ENCODE assay signal across 8 cellular contexts in genomic region chr7:106568680-106569499, GRCh38.
DNase-seq lines count a peak whose midpoint lies in the region; ATAC-seq and TF ChIP-seq lines count a peak whose summit lies in the region.

No MANE protein-coding gene starts in this region.

- peaks cover 7 to 8% of the 10 kb centered on the region in 2 donors for H3K9me3 Mint-ChIP-seq in activated T-cell treated with anti-CD3 and anti-CD28 coated beads, Interleukin-2, amount 50 U/mL, for 72 hours
- no peaks in the 10 kb centered on the region for H3K9me3 Mint-ChIP-seq in osteocyte (ENCODE audit: unreplicated experiment)

- peak overlapping the region in 1 of 2 donors; percentile 32 for H3K4me3 Mint-ChIP-seq in activated T-cell treated with anti-CD3 and anti-CD28 coated beads, Interleukin-2, amount 50 U/mL, for 72 hours
- peak overlapping the region; percentile 11 for H3K4me3 Mint-ChIP-seq in osteocyte (ENCODE audit: unreplicated experiment)

- H3K4me3 ChIP-seq in choroid plexus epithelial cell (ENCODE audit: low read depth, low read length), result no peak overlapping the region

- no peak for TF ChIP-seq CTCF in choroid plexus epithelial cell (conservative IDR thresholded peaks at IDR 0.05; ENCODE audit: low read depth, low read length)
- TF ChIP-seq CTCF in osteocyte (IDR thresholded peaks at IDR 0.05), result no peak

- peak; percentile 23 to 37 for DNase-seq in activated T-cell treated with anti-CD3 and anti-CD28 coated beads, Interleukin-2, amount 50 U/mL, for 72 hours
- no peak for DNase-seq in activated T-cell treated with anti-CD3 and anti-CD28 coated beads, Interleukin-2, amount 50 U/mL, for 48 hours
- DNase-seq in NCI-H526 treated with DMSO at 0.1 percent for 48 hours (lab: John Stamatoyannopoulos, UW), result peak; percentile 25
- peak; percentile 92 for DNase-seq in choroid plexus epithelial cell (ENCODE audit: low read depth)
- DNase-seq in osteocyte (ENCODE audit: extremely low spot score, unreplicated experiment), result no peak
- no peak for DNase-seq in activated effector memory CD4-positive, alpha-beta T cell treated with anti-CD3 and anti-CD28 coated beads, Interleukin-2, amount 50 U/mL, for 16 hours
- DNase-seq in activated CD4-positive, CD25-positive, alpha-beta regulatory T cell treated with anti-CD3 and anti-CD28 coated beads, Interleukin-2, amount 50 U/mL, for 72 hours, result no peak

- H3K27me3 Mint-ChIP-seq in activated T-cell treated with anti-CD3 and anti-CD28 coated beads, Interleukin-2, amount 50 U/mL, for 72 hours (ENCODE audit: low read depth), result peaks cover 29% of the 10 kb centered on the region
- no peaks in the 10 kb centered on the region for H3K27me3 Mint-ChIP-seq in osteocyte (ENCODE audit: unreplicated experiment)

- H3K27ac Mint-ChIP-seq in activated T-cell treated with anti-CD3 and anti-CD28 coated beads, Interleukin-2, amount 50 U/mL, for 72 hours, result peak overlapping the region; percentile 95
- peak overlapping the region; percentile 91 for H3K27ac Mint-ChIP-seq in osteocyte (ENCODE audit: unreplicated experiment)

- H3K36me3 Mint-ChIP-seq in activated T-cell treated with anti-CD3 and anti-CD28 coated beads, Interleukin-2, amount 50 U/mL, for 72 hours (ENCODE audit: insufficient read depth in 2 of 2), result peaks cover 13 to 15% of the 10 kb centered on the region in 2 donors
- peaks cover 4% of the 10 kb centered on the region for H3K36me3 Mint-ChIP-seq in osteocyte (ENCODE audit: unreplicated experiment)

- H3K4me1 Mint-ChIP-seq in activated T-cell treated with anti-CD3 and anti-CD28 coated beads, Interleukin-2, amount 50 U/mL, for 72 hours (ENCODE audit: low read depth), result peaks cover 25% of the 10 kb centered on the region
- peaks cover 26% of the 10 kb centered on the region for H3K4me1 Mint-ChIP-seq in osteocyte (ENCODE audit: unreplicated experiment)

- ATAC-seq in activated T-cell treated with anti-CD3 and anti-CD28 coated beads, Interleukin-2, amount 50 U/mL, for 72 hours (replicated peaks in 1 of 2), result peak; percentile 90
- no peak for ATAC-seq in HG03139 (IDR thresholded peaks at IDR 0.05; ENCODE audit: unreplicated experiment)

Comparison
In these comparisons a context has a peak if more than half of its experiments do, and no peak if none do; other contexts are left out.
1. DNase-seq: peak in activated T-cell treated with anti-CD3 and anti-CD28 coated beads, Interleukin-2, amount 50 U/mL, for 72 hours (2 of 2), NCI-H526 treated with DMSO at 0.1 percent for 48 hours (single experiment) and choroid plexus epithelial cell (single experiment); none in activated T-cell treated with anti-CD3 and anti-CD28 coated beads, Interleukin-2, amount 50 U/mL, for 48 hours (0 of 2), osteocyte (single experiment), activated effector memory CD4-positive, alpha-beta T cell treated with anti-CD3 and anti-CD28 coated beads, Interleukin-2, amount 50 U/mL, for 16 hours (single experiment) and activated CD4-positive, CD25-positive, alpha-beta regulatory T cell treated with anti-CD3 and anti-CD28 coated beads, Interleukin-2, amount 50 U/mL, for 72 hours (single experiment).